Comparison of ENCODE assay signal across 8 cellular contexts in genomic region chr2:148020358-148021058, GRCh38. TPM values are rescaled to one million over a fixed set of nuclear protein-coding genes. Genes with fewer than 3 reads are reported as not detected.
DNase-seq lines count a peak whose midpoint lies in the region; ATAC-seq, FAIRE-seq and TF ChIP-seq lines count a peak whose summit lies in the region.

ORC4 (minus strand) TSS chr2:148020737; CDS start chr2:147975958, 44,779 bp downstream.

- no peaks in the 10 kb centered on the region for H3K27me3 Mint-ChIP-seq in T-cell
- H3K27me3 Mint-ChIP-seq in type B pancreatic cell = no peaks in the 10 kb centered on the region

- intact Hi-C loops in heart left ventricle (cut with DNase I) = loop anchor here in 3 of 10 donors (10.0 kb wide), 3 partner anchors 176 to 1564 kb away; partner anchors contain the start of genes ACVR2A (in 1 of the 3), EPC2 (in 1 of the 3) and MMADHC (in 1 of the 3)

- H3K4me1 ChIP-seq in heart left ventricle = peaks cover 3 to 50% (median 34%) of the 10 kb centered on the region in 12 donors

- peaks cover 8% of the 10 kb centered on the region for H3K36me3 Mint-ChIP-seq in T-cell
- H3K36me3 Mint-ChIP-seq in type B pancreatic cell = peaks cover 8% of the 10 kb centered on the region

- peak within 1 kb of the TSS; percentile 96 to 99 (median 99) for H3K4me3 Mint-ChIP-seq in T-cell
- peak within 1 kb of the TSS; percentile 100 for H3K4me3 Mint-ChIP-seq in type B pancreatic cell

- peak in 10 of 12 donors; percentile 3 to 57 (median 34) for TF ChIP-seq CTCF in heart left ventricle (IDR thresholded peaks at IDR 0.05)
- TF ChIP-seq CTCF in type B pancreatic cell (conservative IDR thresholded peaks at IDR 0.05) = peak; percentile 63

- H3K4me3 ChIP-seq in heart left ventricle = peak within 1 kb of the TSS; percentile 73 to 94 (median 84)

- peak; percentile 99 for FAIRE-seq in GM12892 (lab: Jason Lieb, UNC)

- H3K36me3 ChIP-seq in heart left ventricle = peaks cover 0 to 5% (median 0%) of the 10 kb centered on the region in 9 donors

- H3K27ac Mint-ChIP-seq in T-cell (peak within 1 kb of the TSS; percentile 96 to 98), type B pancreatic cell (peak within 1 kb of the TSS; percentile 99)

- H3K9me3 Mint-ChIP-seq in T-cell = no peaks in the 10 kb centered on the region
- no peaks in the 10 kb centered on the region for H3K9me3 Mint-ChIP-seq in type B pancreatic cell

- H3K27ac ChIP-seq in adipose tissue (ENCODE audit: low read depth, low read length) (peak within 1 kb of the TSS; percentile 97), heart left ventricle (peak within 1 kb of the TSS; percentile 61 to 98 (median 93))

- TF ChIP-seq POLR2A in GM12892 (IDR thresholded peaks at IDR 0.05; ENCODE audit: low read depth, low read length) = peak; percentile 82
- TF ChIP-seq POLR2A in heart left ventricle (IDR thresholded peaks at IDR 0.05) = peak in 1 of 2 donors; percentile 54

- no peaks in the 10 kb centered on the region for H3K27me3 ChIP-seq in heart left ventricle

- 0 to 1% (median 0%) methylated on average over 42 to 45 of the region's 45 CpGs for WGBS in adipose tissue, 3 donors
- 0 to 1% (median 0%) methylated on average over 45 of the region's 45 CpGs for WGBS in heart left ventricle, 4 donors

- no peaks in the 10 kb centered on the region for H3K9me3 ChIP-seq in heart left ventricle

- POLR2A ChIA-PET in T-cell (lab: Charles Lee) = interaction anchor here (0.5 to 1.8 kb wide), 18 partner anchors 9 to 1566 kb away, joined by 3 to 13 read pairs (median 5); no protein-coding TSS in a partner anchor

- ATAC-seq in HG02852 (IDR thresholded peaks at IDR 0.05; ENCODE audit: unreplicated experiment) = peak; percentile 70
- peak; percentile 90 to 93 (median 92) for ATAC-seq in T-cell (replicated peaks in 1 of 4)
- ATAC-seq in heart left ventricle = peak; percentile 98 to 99 (median 98)

- H3K4me1 Mint-ChIP-seq in T-cell = peaks cover 68 to 74% (median 72%) of the 10 kb centered on the region in 3 donors
- H3K4me1 Mint-ChIP-seq in type B pancreatic cell (ENCODE audit: unreplicated experiment) = peaks cover 31% of the 10 kb centered on the region

- DNase-seq in GM12892 (ENCODE audit: insufficient read length) (peak; percentile 55), NCI-H1436 treated with DMSO at 0.1 percent for 48 hours (lab: John Stamatoyannopoulos, UW) (peak; percentile 96), T-cell (peak; percentile 89 to 99 (median 94)), heart left ventricle (peak; percentile 97 to 99 (median 99)), pons (ENCODE audit: low spot score) (peak; percentile 100), type B pancreatic cell (ENCODE audit: extremely low spot score, unreplicated experiment) (peak; percentile 95)

- CTCF ChIA-PET in T-cell (lab: Charles Lee) = interaction anchor here (0.5 to 2.4 kb wide), 15 partner anchors 8 to 625 kb away, joined by 3 to 18 read pairs (median 5); partner anchors contain the start of gene ACVR2A (in 1 of the 2)

RNA-seq across cellular contexts. Expression of gene ORC4, which starts in this region (rescaled TPM):
- polyA plus RNA-seq in GM12892 (2012; ENCODE audit: missing spikeins) = 45.6 TPM
- total RNA-seq in T-cell (10 to 100 TPM; 40.3 to 46.8 (median 42.1) TPM), heart left ventricle (10 to 100 TPM; 33.4 to 64.7 (median 44.1) TPM), type B pancreatic cell (ENCODE audit: low replicate concordance) (57.3 and 59.1 TPM in 2 replicates)
- polyA plus RNA-seq in adipose tissue (10 to 100 TPM in 1 of 3 donors, 1 to 10 TPM in 2; 8.3 to 14.4 (median 8.9) TPM), heart left ventricle (10 to 100 TPM in 1 of 2 donors, 1 to 10 TPM in 1; 7.5 to 29.5 TPM)

Comparison
In these comparisons a context has a peak if more than half of its experiments do, and no peak if none do; other contexts are left out.
1. Peak in every context shown above with its lines: DNase-seq, ATAC-seq, H3K4me3 ChIP-seq and H3K27ac ChIP-seq.